In the genomic region with DNA sequence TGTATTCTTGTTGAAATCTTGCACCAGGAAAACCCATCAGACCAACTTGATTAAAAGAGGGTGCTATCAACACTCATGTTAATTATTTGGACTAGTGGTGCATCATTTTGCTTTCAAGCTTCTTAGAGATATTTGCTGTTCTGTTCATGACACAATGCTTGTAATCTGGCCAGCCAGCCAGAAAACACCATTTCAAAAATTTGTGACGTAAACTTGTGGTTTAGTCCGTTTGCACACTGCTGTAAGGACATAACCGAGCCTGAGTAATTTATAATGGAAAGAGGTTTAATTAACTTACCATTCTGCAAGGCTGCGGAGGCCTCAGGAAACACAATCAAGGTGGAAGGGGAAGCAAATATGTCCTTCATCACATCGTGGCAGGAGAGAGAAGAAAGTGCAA, we compare ENCODE assay signal across 13 cellular contexts.
DNase-seq lines count a peak whose midpoint lies in the region; ATAC-seq and TF ChIP-seq lines count a peak whose summit lies in the region.
"Had no signal": no experiment of that assay in that cellular context is flagged by ENCODE, and none has a peak within 500 bp of the region (broad histone marks: within the 10 kb centered on the region; RNA-seq: fewer than 3 reads in every experiment).

No MANE protein-coding gene starts in this region.

- H3K4me3 Mint-ChIP-seq in HFFc6, result peak overlapping the region; percentile 51

- POLR2A ChIA-PET in SK-N-SH (lab: Yijun Ruan, JAX), result no interaction called here

- no peak for TF ChIP-seq EP300 in SK-N-SH (IDR thresholded peaks at IDR 0.05; ENCODE audit: borderline replicate concordance in 1 of 2, low read depth in 1 of 2, low read length in 1 of 2)

- H3K9me3 ChIP-seq in subcutaneous abdominal adipose tissue (ENCODE audit: control insufficient read depth in 5 of 5, low read length in 5 of 5) (no peaks in the 10 kb centered on the region), SJCRH30 (replicated peaks) (no peaks in the 10 kb centered on the region), SK-N-SH (no peaks in the 10 kb centered on the region)
- H3K9me3 ChIP-seq: ovary had no signal

- peak overlapping the region; percentile 88 for H3K27ac Mint-ChIP-seq in HFFc6
- H3K27ac Mint-ChIP-seq: activated T-helper 2 cell treated with anti-CD3 and anti-CD28 coated beads, Interferon-gamma antibody, Interleukin-2, Interleukin-4, amounts not matched to agents 10 μg/mL and 5 μg/mL and 100 μg/mL, durations not matched to agents 14 hours and 24 hours and 36 hours had no signal

- 97% methylated on average over 5 of the region's 5 CpGs for WGBS in SK-N-SH (ENCODE audit: low lambda C conversion rate)

- no peak overlapping the region for H3K4me2 ChIP-seq in SK-N-SH

- peaks cover 62% of the 10 kb centered on the region for H3K4me1 Mint-ChIP-seq in HFFc6 (ENCODE audit: low read depth)

- H3K9ac ChIP-seq in subcutaneous abdominal adipose tissue (ENCODE audit: low read length in 5 of 5) (no peak overlapping the region), SK-N-SH (no peak overlapping the region)

- H3K27me3 Mint-ChIP-seq in HFFc6 (ENCODE audit: insufficient read depth), result no peaks in the 10 kb centered on the region; the same call in 1 of the 2 replicates

- no peaks in the 10 kb centered on the region for H3K79me2 ChIP-seq in SK-N-SH (ENCODE audit: insufficient read depth)

- CTCF ChIA-PET in SK-N-SH (lab: Yijun Ruan, JAX), result interaction anchor here (1.2 to 6.3 kb wide), 2 partner anchors 18 to 34 kb away, joined by 3 to 25 read pairs; no protein-coding TSS in a partner anchor

- TF ChIP-seq CTCF in HFFc6 (IDR thresholded peaks at IDR 0.05), result no peak
- TF ChIP-seq CTCF in SK-N-SH (IDR thresholded peaks at IDR 0.05), result no peak

- H3K9me2 ChIP-seq in SK-N-SH, result no peaks in the 10 kb centered on the region

- H3K9me3 Mint-ChIP-seq in HFFc6, result no peaks in the 10 kb centered on the region

- no peak for TF ChIP-seq RAD21 in SK-N-SH (IDR thresholded peaks at IDR 0.05; ENCODE audit: low read length)

- H3K27me3 ChIP-seq in subcutaneous abdominal adipose tissue (ENCODE audit: control insufficient read depth in 5 of 5, insufficient read depth in 4 of 5, low read length in 5 of 5) (no peaks in the 10 kb centered on the region), SJCRH30 (no peaks in the 10 kb centered on the region), SK-N-SH (ENCODE audit: insufficient read depth) (no peaks in the 10 kb centered on the region)
- H3K27me3 ChIP-seq: ovary had no signal

- peaks cover 18% of the 10 kb centered on the region for H3F3A ChIP-seq in SK-N-SH (replicated peaks; ENCODE audit: insufficient read depth)

- no peaks in the 10 kb centered on the region for H3K36me3 ChIP-seq in subcutaneous abdominal adipose tissue (ENCODE audit: control insufficient read depth in 5 of 5, insufficient read depth in 5 of 5, low read length in 5 of 5)
- H3K36me3 ChIP-seq in SJCRH30, result no peaks in the 10 kb centered on the region
- H3K36me3 ChIP-seq in SK-N-SH (replicated peaks in 1 of 2; ENCODE audit: control insufficient read depth in 1 of 2, insufficient read depth in 2 of 2, low read length in 1 of 2), result no peaks in the 10 kb centered on the region
- H3K36me3 ChIP-seq: ovary, WERI-Rb-1 had no signal

- H4K20me1 ChIP-seq in SK-N-SH (ENCODE audit: insufficient read depth), result no peaks in the 10 kb centered on the region

- no peak overlapping the region for H2AFZ ChIP-seq in SK-N-SH (ENCODE audit: low read depth)

- no peaks in the 10 kb centered on the region for H3K36me3 Mint-ChIP-seq in HFFc6 (ENCODE audit: low read depth)

- H3K4me3 ChIP-seq in subcutaneous abdominal adipose tissue (ENCODE audit: low read depth in 1 of 5, low read length in 5 of 5) (no peak overlapping the region), SJCRH30 (no peak overlapping the region), SK-N-SH (ENCODE audit: low read depth in 2 of 2, low read length in 1 of 2) (no peak overlapping the region)
- H3K4me3 ChIP-seq: ovary had no signal

- DNase-seq in HFFc6 (peak; percentile 82), astrocyte of the hippocampus (ENCODE audit: low read depth, low spot score) (peak; percentile 83), inferior parietal cortex (ENCODE audit: extremely low spot score) (peak; percentile 17), SJCRH30 (no peak), iPS-NIHi11 (ENCODE audit: low spot score) (no peak), SK-N-SH (no peak)
- DNase-seq: H7, NCI-H1092, ovary, WERI-Rb-1 had no signal

- peaks cover 0 to 49% (median 31%) of the 10 kb centered on the region in 5 donors for H3K4me1 ChIP-seq in subcutaneous abdominal adipose tissue (ENCODE audit: control insufficient read depth in 5 of 5, insufficient read depth in 5 of 5, low read length in 5 of 5)
- H3K4me1 ChIP-seq in SJCRH30, result peaks cover 16% of the 10 kb centered on the region
- H3K4me1 ChIP-seq in SK-N-SH (ENCODE audit: control insufficient read depth in 1 of 2, insufficient read depth in 2 of 2, low read depth in 1 of 2, low read length in 1 of 2), result peaks cover 0 to 24% of the 10 kb centered on the region in 2 experiments; a peak in 2 of 4 replicates

- H3K27ac ChIP-seq in subcutaneous abdominal adipose tissue (ENCODE audit: low read depth, low read length) (peak overlapping the region; percentile 81), SJCRH30 (no peak overlapping the region), SK-N-SH (ENCODE audit: low read depth in 2 of 2, low read length in 1 of 2) (peak overlapping the region in 1 of 2 experiments; percentile 50; a peak in 2 of 4 replicates)
- H3K27ac ChIP-seq: ovary, WERI-Rb-1 had no signal

- ATAC-seq in GM18517 (IDR thresholded peaks at IDR 0.05; ENCODE audit: unreplicated experiment), result no peak

TF ChIP-seq in SK-N-SH, 30 proteins besides CTCF, POLR2A, EP300 and RAD21:
- TF ChIP-seq FOSL2 (IDR thresholded peaks at IDR 0.05; ENCODE audit: borderline replicate concordance, low read depth) (no peak), TAF1 (IDR thresholded peaks at IDR 0.05; ENCODE audit: borderline replicate concordance, low read depth, low read length) (no peak), POLR2AphosphoS5 (IDR thresholded peaks at IDR 0.05; ENCODE audit: low read depth, low read length) (no peak), YY1 (IDR thresholded peaks at IDR 0.05; ENCODE audit: low read depth) (no peak), FOXJ3 (CRISPR knock-in tag; IDR thresholded peaks at IDR 0.05) (no peak), RFX5 (IDR thresholded peaks at IDR 0.05; ENCODE audit: low read length) (no peak), RXRA (IDR thresholded peaks at IDR 0.05; ENCODE audit: borderline replicate concordance, low read depth) (no peak), USF2 (IDR thresholded peaks at IDR 0.05; ENCODE audit: borderline replicate concordance, low read depth, low read length) (no peak), PBX3 (IDR thresholded peaks at IDR 0.05) (no peak), NRF1 (IDR thresholded peaks at IDR 0.05; ENCODE audit: low read depth, low read length) (no peak), JUND (IDR thresholded peaks at IDR 0.05) (no peak), EZH2phosphoT487 (IDR thresholded peaks at IDR 0.05; ENCODE audit: borderline replicate concordance, low read depth) (no peak), TEAD4 (IDR thresholded peaks at IDR 0.05; ENCODE audit: borderline replicate concordance, insufficient read depth) (no peak), GATA2 (CRISPR knock-in tag; IDR thresholded peaks at IDR 0.05) (no peak), REST (IDR thresholded peaks at IDR 0.05; ENCODE audit: low read depth, low read length) (no peak), NFIC (IDR thresholded peaks at IDR 0.05; ENCODE audit: borderline replicate concordance) (no peak), RCOR1 (IDR thresholded peaks at IDR 0.05; ENCODE audit: low read length) (no peak), SIN3A (IDR thresholded peaks at IDR 0.05; ENCODE audit: borderline replicate concordance, low read depth, low read length) (no peak)

Comparison
In these comparisons a context has a peak if more than half of its experiments do, and no peak if none do; other contexts are left out.
1. DNase-seq: peak in HFFc6 (single experiment), astrocyte of the hippocampus (single experiment) and inferior parietal cortex (single experiment); none in SJCRH30 (0 of 2), iPS-NIHi11 (single experiment) and SK-N-SH (single experiment).